Comparison of ENCODE assay signal across 16 cellular contexts in the genomic region with DNA sequence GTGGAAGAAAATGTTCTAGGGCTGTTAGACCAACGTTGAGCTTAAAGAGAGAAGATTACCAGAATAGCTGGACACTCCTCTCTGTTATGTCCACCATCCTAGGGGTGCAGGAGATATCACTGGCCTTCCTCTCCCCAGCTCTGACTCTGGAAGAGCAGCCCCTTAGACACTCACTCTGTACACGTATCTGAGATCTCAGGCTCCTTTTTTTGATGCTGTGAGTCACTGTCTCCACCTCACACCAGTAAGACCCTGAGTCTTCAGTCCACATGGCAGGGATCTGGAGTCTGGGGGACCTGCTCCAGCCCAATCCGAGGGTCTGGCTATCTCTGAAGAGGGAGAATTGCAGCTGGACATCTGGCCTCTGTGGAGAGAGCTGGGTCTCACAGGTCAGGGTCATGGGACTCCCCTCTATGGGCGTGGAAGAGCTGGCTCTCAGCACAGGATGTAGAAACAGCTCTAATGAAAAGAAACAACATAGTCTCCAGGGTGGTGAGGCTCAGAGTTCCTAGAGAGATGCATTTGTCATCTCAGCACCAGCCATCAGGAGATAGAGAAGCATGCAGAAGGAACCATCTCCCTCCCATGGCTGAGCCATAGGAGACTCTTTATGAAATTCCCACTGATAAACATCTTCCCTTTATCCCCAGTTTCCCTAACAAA. TPM values are rescaled to one million over a fixed set of nuclear protein-coding genes. Genes with fewer than 3 reads are reported as not detected.
DNase-seq lines count a peak whose midpoint lies in the region; ATAC-seq, FAIRE-seq and TF ChIP-seq lines count a peak whose summit lies in the region.
"Had no signal": no experiment of that assay in that cellular context is flagged by ENCODE, and none has a peak within 500 bp of the region (broad histone marks: within the 10 kb centered on the region; RNA-seq: fewer than 3 reads in every experiment).

No MANE protein-coding gene starts in this region.

- peaks cover 26% of the 10 kb centered on the region for H3K36me3 Mint-ChIP-seq in CD4-positive, CD25-positive, alpha-beta regulatory T cell
- H3K36me3 Mint-ChIP-seq in activated B cell treated with CpG ODN at 0.5 μM for 24 hours (ENCODE audit: low read depth), result peaks cover 51% of the 10 kb centered on the region
- H3K36me3 Mint-ChIP-seq in naive B cell, result peaks cover 27 to 31% of the 10 kb centered on the region in 2 donors
- H3K36me3 Mint-ChIP-seq in Caco-2 (ENCODE audit: insufficient read depth, unreplicated experiment), result no peaks in the 10 kb centered on the region

- DNase-seq in CD4-positive, CD25-positive, alpha-beta regulatory T cell, result no peak
- no peak for DNase-seq in activated B cell treated with CpG ODN at 0.5 μM for 24 hours
- DNase-seq in naive B cell, result no peak
- DNase-seq in H54 (ENCODE audit: insufficient read length, low spot score), result no peak
- DNase-seq in Caco-2, result no peak
- DNase-seq: BE2C, DMS 273 treated with DMSO at 0.1 percent for 48 hours, HFFc6, Kasumi-1, NCI-H1436 treated with DMSO at 0.1 percent for 48 hours, NCI-H2081, NCI-H524 had no signal

- no peaks in the 10 kb centered on the region for H3K9me2 ChIP-seq in DOHH2 (replicated peaks; ENCODE audit: control insufficient read depth, low read length)

- H3K27me3 Mint-ChIP-seq in CD4-positive, CD25-positive, alpha-beta regulatory T cell, result no peaks in the 10 kb centered on the region
- H3K27me3 Mint-ChIP-seq in activated B cell treated with CpG ODN at 0.5 μM for 24 hours (no peaks in the 10 kb centered on the region), naive B cell (no peaks in the 10 kb centered on the region), Caco-2 (ENCODE audit: insufficient read depth, unreplicated experiment) (peaks cover 30% of the 10 kb centered on the region)

- H3K27ac Mint-ChIP-seq in CD4-positive, CD25-positive, alpha-beta regulatory T cell, result peak overlapping the region; percentile 71 to 76 (median 73)
- peak overlapping the region; percentile 92 for H3K27ac Mint-ChIP-seq in activated B cell treated with CpG ODN at 0.5 μM for 24 hours
- peak overlapping the region; percentile 29 to 93 (median 66) for H3K27ac Mint-ChIP-seq in naive B cell
- H3K27ac Mint-ChIP-seq in Caco-2 (ENCODE audit: unreplicated experiment), result no peak overlapping the region
- H3K27ac Mint-ChIP-seq: HFFc6 had no signal

- no peaks in the 10 kb centered on the region for H3K27me3 ChIP-seq in CD4-positive, CD25-positive, alpha-beta regulatory T cell (ENCODE audit: control insufficient read depth, insufficient read depth, low read length)
- no peaks in the 10 kb centered on the region for H3K27me3 ChIP-seq in DOHH2 (ENCODE audit: control insufficient read depth, low read length)
- no peaks in the 10 kb centered on the region for H3K27me3 ChIP-seq in Caco-2 (replicated peaks; ENCODE audit: control insufficient read depth, insufficient read depth, low read length)
- H3K27me3 ChIP-seq: BE2C had no signal

- CTCF ChIA-PET in activated B cell treated with CpG ODN at 0.5 μM for 24 hours (lab: Charles Lee) (interaction anchor here (1.0 kb wide), 1 partner anchor 117 kb away, joined by 7 read pairs; no protein-coding TSS in a partner anchor), Caco-2 (lab: Charles Lee) (no interaction called here)

- no peaks in the 10 kb centered on the region for H3K9me3 Mint-ChIP-seq in CD4-positive, CD25-positive, alpha-beta regulatory T cell
- H3K9me3 Mint-ChIP-seq in activated B cell treated with CpG ODN at 0.5 μM for 24 hours (no peaks in the 10 kb centered on the region), naive B cell (peaks cover 0 to 4% (median 0%) of the 10 kb centered on the region in 7 donors), Caco-2 (ENCODE audit: unreplicated experiment) (no peaks in the 10 kb centered on the region)

- H3K9me3 ChIP-seq in CD4-positive, CD25-positive, alpha-beta regulatory T cell (ENCODE audit: control insufficient read depth in 2 of 2, low read length in 2 of 2), result no peaks in the 10 kb centered on the region
- H3K9me3 ChIP-seq in DOHH2 (ENCODE audit: control insufficient read depth, insufficient read depth, low read length) (no peaks in the 10 kb centered on the region), Caco-2 (no peaks in the 10 kb centered on the region)
- H3K9me3 ChIP-seq: BE2C, SJSA1 had no signal

- H3K4me1 Mint-ChIP-seq in CD4-positive, CD25-positive, alpha-beta regulatory T cell, result peaks cover 10 to 90% (median 50%) of the 10 kb centered on the region in 4 donors
- H3K4me1 Mint-ChIP-seq in activated B cell treated with CpG ODN at 0.5 μM for 24 hours (peaks cover 95% of the 10 kb centered on the region), naive B cell (peaks cover 88 to 93% (median 89%) of the 10 kb centered on the region in 3 donors), Caco-2 (ENCODE audit: low read depth, unreplicated experiment) (no peaks in the 10 kb centered on the region)

- TF ChIP-seq CTCF in DOHH2 (IDR thresholded peaks at IDR 0.05; ENCODE audit: low read depth, low read length, poor library complexity, severe bottlenecking), result no peak
- no peak for TF ChIP-seq CTCF in activated B cell treated with CpG ODN at 0.5 μM for 24 hours (IDR thresholded peaks at IDR 0.05)
- no peak for TF ChIP-seq CTCF in Caco-2 (IDR thresholded peaks at IDR 0.05; ENCODE audit: insufficient read depth in 1 of 2, low read depth in 1 of 2, low read length in 1 of 2, severe bottlenecking in 1 of 2, unreplicated experiment in 1 of 2)

- H3K4me3 ChIP-seq in CD4-positive, CD25-positive, alpha-beta regulatory T cell (ENCODE audit: low read depth, low read length), result peak overlapping the region; percentile 90
- H3K4me3 ChIP-seq in DOHH2 (ENCODE audit: low read length), result no peak overlapping the region
- H3K4me3 ChIP-seq in Caco-2 (ENCODE audit: low read depth, low read length), result no peak overlapping the region
- H3K4me3 ChIP-seq: SJSA1 had no signal

- H3K4me3 Mint-ChIP-seq in CD4-positive, CD25-positive, alpha-beta regulatory T cell, result peak overlapping the region; percentile 84 to 90 (median 88)
- peak overlapping the region; percentile 88 for H3K4me3 Mint-ChIP-seq in activated B cell treated with CpG ODN at 0.5 μM for 24 hours
- H3K4me3 Mint-ChIP-seq in naive B cell, result peak overlapping the region; percentile 66 to 97 (median 89)
- H3K4me3 Mint-ChIP-seq in Caco-2 (ENCODE audit: unreplicated experiment), result no peak overlapping the region
- H3K4me3 Mint-ChIP-seq: HFFc6 had no signal

- POLR2A ChIA-PET in activated B cell treated with CpG ODN at 0.5 μM for 24 hours (lab: Charles Lee) (interaction anchor here (0.6 to 1.9 kb wide), 5 partner anchors 30 to 117 kb away, joined by 3 to 7 read pairs (median 4); partner anchors contain the start of gene FCRL4), Caco-2 (lab: Charles Lee) (no interaction called here)

- no TSS peak for BruUV-seq in Caco-2 (replicated peaks; lab: Mats Ljungman, UMichigan)

- H3K4me1 ChIP-seq in CD4-positive, CD25-positive, alpha-beta regulatory T cell (ENCODE audit: control insufficient read depth, insufficient read depth, low read length, poor library complexity, severe bottlenecking), result peaks cover 68% of the 10 kb centered on the region
- H3K4me1 ChIP-seq in DOHH2 (ENCODE audit: control insufficient read depth, low read length) (peaks cover 55% of the 10 kb centered on the region), Caco-2 (no peaks in the 10 kb centered on the region)
- H3K4me1 ChIP-seq: BE2C, SJSA1 had no signal

- peaks cover 14% of the 10 kb centered on the region for H3K36me3 ChIP-seq in CD4-positive, CD25-positive, alpha-beta regulatory T cell (ENCODE audit: control insufficient read depth, insufficient read depth, low read length)
- H3K36me3 ChIP-seq in DOHH2 (ENCODE audit: control insufficient read depth, low read length) (no peaks in the 10 kb centered on the region), Caco-2 (ENCODE audit: control insufficient read depth, insufficient read depth, low read length) (no peaks in the 10 kb centered on the region)
- H3K36me3 ChIP-seq: BE2C, SJSA1 had no signal

- H3K79me2 ChIP-seq in DOHH2 (ENCODE audit: control insufficient read depth, low read length), result no peaks in the 10 kb centered on the region

- intact Hi-C loops in activated B cell treated with CpG ODN at 0.5 μM for 24 hours (cut with micrococcal nuclease) (no loop called here), Caco-2 (cut with micrococcal nuclease; ENCODE audit: unreplicated experiment) (no loop called here)

- H4K20me1 ChIP-seq in DOHH2 (ENCODE audit: control insufficient read depth, insufficient read depth, low read depth, low read length), result no peaks in the 10 kb centered on the region

- peak; percentile 61 to 62 for ATAC-seq in CD4-positive, CD25-positive, alpha-beta regulatory T cell (ENCODE audit: low read depth in 2 of 2)
- ATAC-seq in activated B cell treated with CpG ODN at 0.5 μM for 24 hours (ENCODE audit: low read depth) (peak; percentile 19), naive B cell (ENCODE audit: low read depth in 2 of 2) (no peak), HG03378 (IDR thresholded peaks at IDR 0.05; ENCODE audit: unreplicated experiment) (no peak)

- FAIRE-seq in H54 (lab: Jason Lieb, UNC), result no peak
- FAIRE-seq: H1 had no signal

- H3K4me2 ChIP-seq in DOHH2 (ENCODE audit: low read length), result peak overlapping the region; percentile 23; the same call in 1 of the 2 replicates

- H3F3A ChIP-seq in DOHH2 (ENCODE audit: control insufficient read depth, insufficient read depth), result peaks cover 14% of the 10 kb centered on the region

- peak overlapping the region; percentile 80 for H3K27ac ChIP-seq in CD4-positive, CD25-positive, alpha-beta regulatory T cell (ENCODE audit: insufficient read depth, low read length, poor library complexity, severe bottlenecking)
- H3K27ac ChIP-seq in DOHH2 (ENCODE audit: low read depth, low read length), result no peak overlapping the region
- H3K27ac ChIP-seq: SJSA1 had no signal

- no peak for TF ChIP-seq POLR2A in H54 (IDR thresholded peaks at IDR 0.05; ENCODE audit: low read depth, low read length)

RNA-seq across cellular contexts. Expression of gene FCRL3, which starts 3.5 kb away (rescaled TPM):
- 24.8 TPM for total RNA-seq in CD4-positive, CD25-positive, alpha-beta regulatory T cell
- polyA plus RNA-seq in CD4-positive, CD25-positive, alpha-beta regulatory T cell, result 10 to 100 TPM; 41.1 to 69.9 (median 61.8) TPM
- 87.7 and 97.1 TPM in 2 replicates for total RNA-seq in activated B cell treated with CpG ODN at 0.5 μM for 24 hours
- polyA plus RNA-seq in naive B cell (ENCODE audit: low read depth in 6 of 6), result 100 to 1,000 TPM; 129 to 322 (median 238) TPM
- total RNA-seq in Caco-2 (2022), result not detected in 2 replicates
- total RNA-seq: H1, HFFc6, SJSA1 had no signal
- polyA plus RNA-seq: H1 had no signal

Comparison
In these comparisons a context has a peak if more than half of its experiments do, and no peak if none do; other contexts are left out.
1. ATAC-seq: peak in CD4-positive, CD25-positive, alpha-beta regulatory T cell (2 of 2) and activated B cell treated with CpG ODN at 0.5 μM for 24 hours (single experiment); none in naive B cell (0 of 2) and HG03378 (single experiment).
2. RNA of gene FCRL3, which starts 3.5 kb away (total RNA-seq): 87.7 to 97.1 TPM in activated B cell treated with CpG ODN at 0.5 μM for 24 hours and 24.8 TPM in CD4-positive, CD25-positive, alpha-beta regulatory T cell (single experiment); not detected in Caco-2; every median in the first group is over 10 times any median in the second.